In the genomic region with DNA sequence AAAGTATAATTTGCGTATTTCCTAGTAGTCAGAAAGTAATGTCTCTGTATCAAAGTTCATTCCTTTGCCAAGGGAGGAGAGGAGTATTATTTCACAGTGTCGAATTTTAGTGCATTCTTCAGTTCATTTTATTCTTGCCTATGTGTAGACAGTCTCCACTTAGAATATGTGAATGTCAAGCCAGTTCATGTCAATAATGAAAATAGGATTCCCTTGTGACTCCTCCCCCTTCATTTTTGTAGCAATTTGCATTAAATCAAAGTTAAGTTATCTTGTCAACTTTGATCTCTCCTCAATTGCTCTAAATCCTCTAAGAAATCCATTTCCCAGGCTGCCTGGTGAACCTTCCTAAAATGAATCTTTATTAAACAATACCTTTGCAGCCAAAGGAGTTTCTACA, we compare ENCODE assay signal across 9 cellular contexts.
"Had no signal": no experiment of that assay in that cellular context is flagged by ENCODE, and none has a peak within 500 bp of the region (broad histone marks: within the 10 kb centered on the region; RNA-seq: fewer than 3 reads in every experiment).

No MANE protein-coding gene starts in this region.

- H3K36me3 ChIP-seq: HAP-1 had no signal

- H2AFZ ChIP-seq: GM23248, GM23338 had no signal

- H3K9me3 Mint-ChIP-seq: GM23338, H9 had no signal

- H3K4me2 ChIP-seq: GM23338 had no signal

- H3K4me3 ChIP-seq: GM23248, GM23338, HAP-1 had no signal

- H3K27ac Mint-ChIP-seq: GM23338, H9, HFFc6 had no signal

- H3K4me3 Mint-ChIP-seq: GM23338, H9, HFFc6 had no signal

- H3K9me3 ChIP-seq: HAP-1 had no signal

- DNase-seq: GM23248, GOT3, H7, H9, HCEC 1CT, HFFc6 had no signal

- H3K9ac ChIP-seq: GM23248 had no signal

- H3K4me1 Mint-ChIP-seq: GM23338 had no signal

- H3K27ac ChIP-seq: GM23248 had no signal

- ATAC-seq: GM23338, HCT116 had no signal
